Comparison of ENCODE assay signal across 1 cellular context in the genomic region with DNA sequence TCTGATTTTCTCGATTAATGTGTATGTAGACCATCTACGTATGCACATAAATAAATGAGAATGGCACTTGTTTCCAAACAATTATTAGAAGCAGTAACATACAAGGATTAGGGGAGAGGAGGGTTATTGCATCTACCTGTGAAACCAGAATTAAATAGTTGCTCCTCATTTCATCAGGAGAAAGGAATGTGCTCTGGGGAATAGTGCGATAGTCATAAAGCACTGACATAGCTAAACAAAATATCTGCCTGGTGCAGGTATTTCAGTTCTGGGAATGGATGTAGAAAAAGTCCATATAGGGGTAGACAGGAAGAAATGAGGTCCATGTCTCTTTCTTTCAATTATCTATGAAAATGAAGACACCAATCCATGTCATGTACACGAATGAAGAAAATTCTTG.
TF ChIP-seq lines count a peak whose summit lies in the region.

No MANE protein-coding gene starts in this region.

TF ChIP-seq in SK-N-SH, 30 proteins besides CTCF, POLR2A, EP300 and RAD21 (continued from another document):
- TF ChIP-seq, protein P1, sequence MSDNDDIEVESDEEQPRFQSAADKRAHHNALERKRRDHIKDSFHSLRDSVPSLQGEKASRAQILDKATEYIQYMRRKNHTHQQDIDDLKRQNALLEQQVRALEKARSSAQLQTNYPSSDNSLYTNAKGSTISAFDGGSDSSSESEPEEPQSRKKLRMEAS (IDR thresholded peaks at IDR 0.05; ENCODE audit: low read depth), result no peak
- TF ChIP-seq TCF12 (IDR thresholded peaks at IDR 0.05) (no peak), YY1 (IDR thresholded peaks at IDR 0.05; ENCODE audit: low read depth) (no peak), EZH2phosphoT487 (IDR thresholded peaks at IDR 0.05; ENCODE audit: borderline replicate concordance, low read depth) (no peak), MEF2A (IDR thresholded peaks at IDR 0.05; ENCODE audit: borderline replicate concordance, low read depth) (no peak), GABPA (IDR thresholded peaks at IDR 0.05; ENCODE audit: low read depth) (no peak), CHD2 (IDR thresholded peaks at IDR 0.05; ENCODE audit: low read length, partially characterized antibody) (no peak), MXI1 (IDR thresholded peaks at IDR 0.05; ENCODE audit: low read depth, low read length) (no peak), FOXJ3 (CRISPR knock-in tag; IDR thresholded peaks at IDR 0.05) (no peak)
- TF ChIP-seq, protein P2, sequence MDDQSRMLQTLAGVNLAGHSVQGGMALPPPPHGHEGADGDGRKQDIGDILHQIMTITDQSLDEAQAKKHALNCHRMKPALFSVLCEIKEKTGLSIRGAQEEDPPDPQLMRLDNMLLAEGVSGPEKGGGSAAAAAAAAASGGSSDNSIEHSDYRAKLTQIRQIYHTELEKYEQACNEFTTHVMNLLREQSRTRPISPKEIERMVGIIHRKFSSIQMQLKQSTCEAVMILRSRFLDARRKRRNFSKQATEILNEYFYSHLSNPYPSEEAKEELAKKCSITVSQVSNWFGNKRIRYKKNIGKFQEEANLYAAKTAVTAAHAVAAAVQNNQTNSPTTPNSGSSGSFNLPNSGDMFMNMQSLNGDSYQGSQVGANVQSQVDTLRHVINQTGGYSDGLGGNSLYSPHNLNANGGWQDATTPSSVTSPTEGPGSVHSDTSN (IDR thresholded peaks at IDR 0.05), result no peak
- TF ChIP-seq, protein P3, sequence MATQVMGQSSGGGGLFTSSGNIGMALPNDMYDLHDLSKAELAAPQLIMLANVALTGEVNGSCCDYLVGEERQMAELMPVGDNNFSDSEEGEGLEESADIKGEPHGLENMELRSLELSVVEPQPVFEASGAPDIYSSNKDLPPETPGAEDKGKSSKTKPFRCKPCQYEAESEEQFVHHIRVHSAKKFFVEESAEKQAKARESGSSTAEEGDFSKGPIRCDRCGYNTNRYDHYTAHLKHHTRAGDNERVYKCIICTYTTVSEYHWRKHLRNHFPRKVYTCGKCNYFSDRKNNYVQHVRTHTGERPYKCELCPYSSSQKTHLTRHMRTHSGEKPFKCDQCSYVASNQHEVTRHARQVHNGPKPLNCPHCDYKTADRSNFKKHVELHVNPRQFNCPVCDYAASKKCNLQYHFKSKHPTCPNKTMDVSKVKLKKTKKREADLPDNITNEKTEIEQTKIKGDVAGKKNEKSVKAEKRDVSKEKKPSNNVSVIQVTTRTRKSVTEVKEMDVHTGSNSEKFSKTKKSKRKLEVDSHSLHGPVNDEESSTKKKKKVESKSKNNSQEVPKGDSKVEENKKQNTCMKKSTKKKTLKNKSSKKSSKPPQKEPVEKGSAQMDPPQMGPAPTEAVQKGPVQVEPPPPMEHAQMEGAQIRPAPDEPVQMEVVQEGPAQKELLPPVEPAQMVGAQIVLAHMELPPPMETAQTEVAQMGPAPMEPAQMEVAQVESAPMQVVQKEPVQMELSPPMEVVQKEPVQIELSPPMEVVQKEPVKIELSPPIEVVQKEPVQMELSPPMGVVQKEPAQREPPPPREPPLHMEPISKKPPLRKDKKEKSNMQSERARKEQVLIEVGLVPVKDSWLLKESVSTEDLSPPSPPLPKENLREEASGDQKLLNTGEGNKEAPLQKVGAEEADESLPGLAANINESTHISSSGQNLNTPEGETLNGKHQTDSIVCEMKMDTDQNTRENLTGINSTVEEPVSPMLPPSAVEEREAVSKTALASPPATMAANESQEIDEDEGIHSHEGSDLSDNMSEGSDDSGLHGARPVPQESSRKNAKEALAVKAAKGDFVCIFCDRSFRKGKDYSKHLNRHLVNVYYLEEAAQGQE (IDR thresholded peaks at IDR 0.05; ENCODE audit: low read depth, low read length), result no peak
- TF ChIP-seq, protein P4, sequence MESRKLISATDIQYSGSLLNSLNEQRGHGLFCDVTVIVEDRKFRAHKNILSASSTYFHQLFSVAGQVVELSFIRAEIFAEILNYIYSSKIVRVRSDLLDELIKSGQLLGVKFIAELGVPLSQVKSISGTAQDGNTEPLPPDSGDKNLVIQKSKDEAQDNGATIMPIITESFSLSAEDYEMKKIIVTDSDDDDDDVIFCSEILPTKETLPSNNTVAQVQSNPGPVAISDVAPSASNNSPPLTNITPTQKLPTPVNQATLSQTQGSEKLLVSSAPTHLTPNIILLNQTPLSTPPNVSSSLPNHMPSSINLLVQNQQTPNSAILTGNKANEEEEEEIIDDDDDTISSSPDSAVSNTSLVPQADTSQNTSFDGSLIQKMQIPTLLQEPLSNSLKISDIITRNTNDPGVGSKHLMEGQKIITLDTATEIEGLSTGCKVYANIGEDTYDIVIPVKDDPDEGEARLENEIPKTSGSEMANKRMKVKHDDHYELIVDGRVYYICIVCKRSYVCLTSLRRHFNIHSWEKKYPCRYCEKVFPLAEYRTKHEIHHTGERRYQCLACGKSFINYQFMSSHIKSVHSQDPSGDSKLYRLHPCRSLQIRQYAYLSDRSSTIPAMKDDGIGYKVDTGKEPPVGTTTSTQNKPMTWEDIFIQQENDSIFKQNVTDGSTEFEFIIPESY (IDR thresholded peaks at IDR 0.05; ENCODE audit: borderline replicate concordance, low read depth), result no peak
TF ChIP-seq in SK-N-SH: peak in this region for 0.
